In the genomic region with DNA sequence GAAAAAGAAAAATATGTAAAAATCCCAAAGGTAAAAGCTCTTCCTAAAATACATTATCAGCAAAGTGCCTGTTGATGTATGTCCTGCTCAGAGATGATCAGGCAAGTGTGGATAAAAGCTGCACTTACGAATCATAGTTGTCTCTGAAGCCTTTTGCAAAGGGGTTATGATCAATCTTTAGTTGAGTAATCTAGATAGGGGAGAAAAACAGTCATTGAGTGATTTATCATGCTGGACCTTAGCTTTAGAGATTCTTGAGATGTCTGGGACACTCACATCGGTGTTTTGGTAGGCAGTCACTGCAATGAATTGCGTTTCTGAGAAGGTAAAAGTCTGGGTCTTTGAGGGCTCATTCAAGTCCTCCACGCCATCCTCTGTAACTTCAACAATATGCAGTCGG, we compare ENCODE assay signal across 17 cellular contexts. TPM values are rescaled to one million over a fixed set of nuclear protein-coding genes. Genes with fewer than 3 reads are reported as not detected.
"Had no signal": no experiment of that assay in that cellular context is flagged by ENCODE, and none has a peak within 500 bp of the region (broad histone marks: within the 10 kb centered on the region; RNA-seq: fewer than 3 reads in every experiment).

No MANE protein-coding gene starts in this region.

- H3K9me3 Mint-ChIP-seq: activated B cell treated with CpG ODN at 0.5 μM for 24 hours had no signal

- H3K4me3 ChIP-seq: adrenal gland, gastroesophageal sphincter, pancreas, sigmoid colon, tibial nerve, vagina had no signal

- H3K27ac Mint-ChIP-seq: activated B cell treated with CpG ODN at 0.5 μM for 24 hours had no signal

- DNase-seq: activated B cell treated with CpG ODN at 0.5 μM for 24 hours; activated CD4-positive, alpha-beta T cell treated with anti-CD3 and anti-CD28 coated beads for 48 hours; activated CD8-positive, alpha-beta memory T cell treated with anti-CD3 and anti-CD28 coated beads for 24 hours; activated naive CD4-positive, alpha-beta T cell; adrenal gland; heart right ventricle; islet precursor cell; pancreas; sigmoid colon; stimulated activated CD4-positive, alpha-beta T cell treated with anti-CD3 and anti-CD28 coated beads, Interleukin-1b, Interleukin-23, amount 100 ng/mL, for 48 hours had no signal

- H3K9me3 ChIP-seq: adrenal gland, gastroesophageal sphincter, heart right ventricle, pancreas, sigmoid colon, tibial nerve, vagina had no signal

- H3K36me3 ChIP-seq: adrenal gland, gastroesophageal sphincter, heart right ventricle, pancreas, sigmoid colon, tibial nerve, vagina had no signal

- H3K4me3 Mint-ChIP-seq: activated B cell treated with CpG ODN at 0.5 μM for 24 hours had no signal

- H3K27ac ChIP-seq: adrenal gland, gastroesophageal sphincter, pancreas, sigmoid colon, tibial nerve, vagina had no signal

- FAIRE-seq: endometrium, pancreas, TTC549 had no signal

RNA-seq across cellular contexts. Expression of a gene that starts 3.7 kb away (rescaled TPM):
- total RNA-seq: activated B cell treated with CpG ODN at 0.5 μM for 24 hours, dermis microvascular lymphatic vessel endothelial cell, lung microvascular endothelial cell, sigmoid colon had no signal
